ENCODE assay signal across 12 cellular contexts in genomic region chr6:6875818-6876470, GRCh38.
DNase-seq lines count a peak whose midpoint lies in the region; ATAC-seq and TF ChIP-seq lines count a peak whose summit lies in the region.
"Had no signal": no experiment of that assay in that cellular context is flagged by ENCODE, and none has a peak within 500 bp of the region (broad histone marks: within the 10 kb centered on the region; RNA-seq: fewer than 3 reads in every experiment).

No MANE protein-coding gene starts in this region.

- H3K9me2 ChIP-seq in PC-9 (ENCODE audit: insufficient read depth) = no peaks in the 10 kb centered on the region

- TF ChIP-seq CTCF in PC-9 (conservative IDR thresholded peaks at IDR 0.05) (no peak), fibroblast of mammary gland (conservative IDR thresholded peaks at IDR 0.05; ENCODE audit: control insufficient read depth, insufficient read depth, low read depth, low read length) (no peak)

- H3K9me3 Mint-ChIP-seq in effector memory CD8-positive, alpha-beta T cell = no peaks in the 10 kb centered on the region
- H3K9me3 Mint-ChIP-seq: activated T-cell treated with anti-CD3 and anti-CD28 coated beads, Interleukin-2, amount 50 U/mL, for 24 hours; T-cell had no signal

- CTCF ChIA-PET in PC-9 (lab: Charles Lee) = no interaction called here

- H3K27me3 Mint-ChIP-seq in effector memory CD8-positive, alpha-beta T cell = peaks cover 5 to 43% of the 10 kb centered on the region in 2 donors
- H3K27me3 Mint-ChIP-seq: activated T-cell treated with anti-CD3 and anti-CD28 coated beads, Interleukin-2, amount 50 U/mL, for 24 hours had no signal

- no peak for ATAC-seq in effector memory CD8-positive, alpha-beta T cell (replicated peaks)
- ATAC-seq: T-cell had no signal

- no peaks in the 10 kb centered on the region for H3K9me3 ChIP-seq in PC-9 (ENCODE audit: insufficient read depth, low read depth)

- no peaks in the 10 kb centered on the region for H3K27me3 ChIP-seq in PC-9 (ENCODE audit: insufficient read depth, low read depth)

- H3K4me3 ChIP-seq in PC-9 = no peak overlapping the region
- H3K4me3 ChIP-seq in fibroblast of mammary gland (ENCODE audit: control insufficient read depth, low read depth, low read length) = no peak overlapping the region
- H3K4me3 ChIP-seq in skeletal muscle cell (ENCODE audit: low read depth, low read length) = no peak overlapping the region
- H3K4me3 ChIP-seq: dorsolateral prefrontal cortex had no signal

- H3K27ac ChIP-seq in PC-9 = peak overlapping the region; percentile 82
- H3K27ac ChIP-seq: dorsolateral prefrontal cortex had no signal

- intact Hi-C loops in PC-9 (cut with micrococcal nuclease; ENCODE audit: unreplicated experiment) = no loop called here

- peaks cover 36% of the 10 kb centered on the region for H3F3A ChIP-seq in PC-9 (ENCODE audit: insufficient read depth, low read depth)

- no TSS peak for BruUV-seq in PC-9 (replicated peaks; lab: Mats Ljungman, UMichigan)

- H3K79me2 ChIP-seq in PC-9 (ENCODE audit: low read depth) = no peaks in the 10 kb centered on the region

- peaks cover 23% of the 10 kb centered on the region for H3K4me1 ChIP-seq in PC-9 (replicated peaks; ENCODE audit: insufficient read depth)

- H3K36me3 ChIP-seq in PC-9 (ENCODE audit: low read depth) = no peaks in the 10 kb centered on the region

- H4K20me1 ChIP-seq in PC-9 (ENCODE audit: insufficient read depth) = no peaks in the 10 kb centered on the region

- no peak overlapping the region for H3K4me3 Mint-ChIP-seq in effector memory CD8-positive, alpha-beta T cell
- H3K4me3 Mint-ChIP-seq: activated T-cell treated with anti-CD3 and anti-CD28 coated beads, Interleukin-2, amount 50 U/mL, for 24 hours; T-cell had no signal

- POLR2A ChIA-PET in PC-9 (lab: Charles Lee; ENCODE audit: unreplicated experiment) = no interaction called here

- H3K27ac Mint-ChIP-seq in effector memory CD8-positive, alpha-beta T cell = no peak overlapping the region
- H3K27ac Mint-ChIP-seq: activated T-cell treated with anti-CD3 and anti-CD28 coated beads, Interleukin-2, amount 50 U/mL, for 24 hours; T-cell had no signal

- H3K4me2 ChIP-seq in PC-9 = peak overlapping the region; percentile 21; the same call in 1 of the 2 replicates

- peak; percentile 80 for DNase-seq in ELR (ENCODE audit: low read depth)
- DNase-seq in PC-9 = peak in 1 of 2 experiments; percentile 90
- DNase-seq in fibroblast of mammary gland (ENCODE audit: low read depth) = peak; percentile 85
- peak; percentile 81 for DNase-seq in skeletal muscle cell (ENCODE audit: low read depth)
- DNase-seq in amniotic stem cell (lab: John Stamatoyannopoulos, UW) = no peak
- no peak for DNase-seq in NCI-H345 (lab: John Stamatoyannopoulos, UW)
- DNase-seq in effector memory CD8-positive, alpha-beta T cell = no peak
- no peak for DNase-seq in NCI-H446 treated with DMSO at 0.1 percent for 48 hours (lab: John Stamatoyannopoulos, UW)
- DNase-seq: activated T-cell treated with anti-CD3 and anti-CD28 coated beads, Interleukin-2, amount 50 U/mL, for 24 hours; dorsolateral prefrontal cortex; NCI-H187 treated with DMSO at 0.1 percent for 48 hours; T-cell had no signal

- no peaks in the 10 kb centered on the region for H3K36me3 Mint-ChIP-seq in effector memory CD8-positive, alpha-beta T cell (ENCODE audit: insufficient read depth)
- H3K36me3 Mint-ChIP-seq: T-cell had no signal

- H2AFZ ChIP-seq in PC-9 = no peak overlapping the region

- no peaks in the 10 kb centered on the region for H3K4me1 Mint-ChIP-seq in effector memory CD8-positive, alpha-beta T cell (ENCODE audit: low read depth in 2 of 2)
- H3K4me1 Mint-ChIP-seq: T-cell had no signal

Comparison
In these comparisons a context has a peak if more than half of its experiments do, and no peak if none do; other contexts are left out.
1. DNase-seq: peak in ELR (single experiment), fibroblast of mammary gland (single experiment) and skeletal muscle cell (single experiment); none in amniotic stem cell (single experiment), NCI-H345 (single experiment), effector memory CD8-positive, alpha-beta T cell (0 of 3) and NCI-H446 treated with DMSO at 0.1 percent for 48 hours (single experiment).